18 cellular contexts compared by ENCODE assay signal in the genomic region with DNA sequence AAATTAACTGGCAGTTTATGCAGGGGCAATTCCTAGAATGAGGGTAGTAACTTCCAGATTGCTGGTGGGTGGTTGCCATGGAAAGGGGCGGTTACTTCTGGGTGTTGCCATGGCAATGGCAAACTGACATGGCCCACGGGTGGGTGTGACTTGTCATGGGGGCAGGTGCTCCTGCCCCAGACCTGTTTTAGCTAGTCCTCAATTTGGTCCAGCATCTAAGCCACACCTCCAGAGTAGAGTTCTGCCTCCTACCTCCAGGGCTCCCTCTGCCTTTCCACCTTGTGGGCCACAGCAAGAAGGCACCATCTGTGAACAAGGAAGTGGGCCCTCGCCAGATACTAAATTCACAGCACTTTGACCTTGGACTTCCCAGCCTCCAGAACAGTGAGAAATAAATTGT.
"Had no signal": no experiment of that assay in that cellular context is flagged by ENCODE, and none has a peak within 500 bp of the region (broad histone marks: within the 10 kb centered on the region; RNA-seq: fewer than 3 reads in every experiment).

No MANE protein-coding gene starts in this region.

- ATAC-seq: activated naive CD4-positive, alpha-beta T cell treated with anti-CD3 and anti-CD28 coated beads, Interleukin-2, amount 50 U/mL, for 72 hours; stimulated activated memory B cell treated with anti-CD40 and anti-IgM and Interleukin-4, amounts not matched to agents 10 μg/mL and 1 μg/mL and 100 μg/mL, for 72 hours had no signal

- DNase-seq: activated CD4-positive, alpha-beta memory T cell treated with anti-CD3 and anti-CD28 coated beads, Interleukin-2, amount 10 ng/mL, durations not matched to agents 7 days and 5 days; activated CD8-positive, alpha-beta memory T cell treated with anti-CD3 and anti-CD28 coated beads, Interleukin-2, amount 50 U/mL, for 4 hours; activated effector memory CD4-positive, alpha-beta T cell treated with anti-CD3 and anti-CD28 coated beads, Interleukin-2, amount 50 U/mL, for 16 hours; activated T-cell treated with anti-CD3 and anti-CD28 coated beads, Interleukin-2, amount 50 U/mL, for 48 hours; central memory CD4-positive, alpha-beta T cell; colonic mucosa; hippocampal formation; kidney; left ventricle myocardium inferior; nephron progenitor cell; occipital lobe; stimulated activated CD4-positive, alpha-beta T cell treated with anti-CD3 and anti-CD28 coated beads, Interleukin-2, amount 100 ng/mL, for 48 hours; T1000; thyroid gland had no signal

- H3K9me3 ChIP-seq: colonic mucosa, right atrium auricular region, thyroid gland had no signal

- H3K36me3 ChIP-seq: colonic mucosa, esophagus muscularis mucosa, left ventricle myocardium inferior, right atrium auricular region, thyroid gland had no signal

- H3K27me3 ChIP-seq: colonic mucosa, right atrium auricular region, thyroid gland had no signal

- H3K4me3 ChIP-seq: colonic mucosa, esophagus muscularis mucosa, left ventricle myocardium inferior, right atrium auricular region, thyroid gland had no signal

- H3K27ac ChIP-seq: colonic mucosa, esophagus muscularis mucosa, left ventricle myocardium inferior, right atrium auricular region, thyroid gland had no signal

- H3K4me1 ChIP-seq: colonic mucosa, esophagus muscularis mucosa, left ventricle myocardium inferior, right atrium auricular region, thyroid gland had no signal
